ENCODE assay signal across 23 cellular contexts in genomic region chr1:11279630-11280029, GRCh38. TPM values are rescaled to one million over a fixed set of nuclear protein-coding genes. Genes with fewer than 3 reads are reported as not detected.
DNase-seq lines count a peak whose midpoint lies in the region; ATAC-seq and TF ChIP-seq lines count a peak whose summit lies in the region.
"Had no signal": no experiment of that assay in that cellular context is flagged by ENCODE, and none has a peak within 500 bp of the region (broad histone marks: within the 10 kb centered on the region; RNA-seq: fewer than 3 reads in every experiment).

No MANE protein-coding gene starts in this region.

- TF ChIP-seq CTCF in DOHH2 (IDR thresholded peaks at IDR 0.05; ENCODE audit: low read depth, low read length, poor library complexity, severe bottlenecking) (no peak), PC-3 (conservative IDR thresholded peaks at IDR 0.05; ENCODE audit: low read depth, low read length) (no peak)

- BruUV-seq in PC-3 (replicated peaks; lab: Mats Ljungman, UMichigan), result no TSS peak

- H3K9me3 Mint-ChIP-seq in T-helper 1 cell treated with Interleukin-12 subunit alpha and Interleukin-12 subunit beta and Interleukin-4 antibody, amounts not matched to agents 30 μg/mL and 1 μg/mL, for 36 hours, result peaks cover 4% of the 10 kb centered on the region
- H3K9me3 Mint-ChIP-seq in activated T-helper 17 cell treated with anti-CD3 and anti-CD28 coated beads, Interleukin-2, amount 50 U/mL, for 72 hours, result no peaks in the 10 kb centered on the region
- peaks cover 0 to 4% (median 0%) of the 10 kb centered on the region in 11 donors for H3K9me3 Mint-ChIP-seq in naive thymus-derived CD4-positive, alpha-beta T cell

- POLR2A ChIA-PET in naive thymus-derived CD4-positive, alpha-beta T cell (lab: Charles Lee), result interaction anchor here (1.2 to 5.5 kb wide), 5 partner anchors 9 to 21 kb away, joined by 3 to 31 read pairs (median 4); partner anchors contain the start of gene MTOR
- POLR2A ChIA-PET in PC-3 (lab: Charles Lee; ENCODE audit: unreplicated experiment), result no interaction called here

- no peak overlapping the region for H2AFZ ChIP-seq in PC-3 (ENCODE audit: low read length)
- H2AFZ ChIP-seq: GM23248 had no signal

- H3K79me2 ChIP-seq in DOHH2 (ENCODE audit: control insufficient read depth, low read length) (peaks cover 95% of the 10 kb centered on the region), PC-3 (ENCODE audit: low read length) (peaks cover 86% of the 10 kb centered on the region)

- intact Hi-C loops in naive thymus-derived CD4-positive, alpha-beta T cell (cut with micrococcal nuclease), result loop anchor here in 1 of 2 donors (2.0 to 5.0 kb wide), 2 partner anchors 15 to 807 kb away; partner anchors contain the start of genes DFFA and PEX14
- intact Hi-C loops in PC-3 (cut with micrococcal nuclease), result loop anchor here (10.0 kb wide), 1 partner anchor 365 kb away; no protein-coding TSS in a partner anchor

- no peaks in the 10 kb centered on the region for H3K27me3 Mint-ChIP-seq in T-helper 1 cell treated with Interleukin-12 subunit alpha and Interleukin-12 subunit beta and Interleukin-4 antibody, amounts not matched to agents 30 μg/mL and 1 μg/mL, for 36 hours (ENCODE audit: low read depth)
- no peaks in the 10 kb centered on the region for H3K27me3 Mint-ChIP-seq in activated T-helper 17 cell treated with anti-CD3 and anti-CD28 coated beads, Interleukin-2, amount 50 U/mL, for 72 hours
- no peaks in the 10 kb centered on the region for H3K27me3 Mint-ChIP-seq in naive thymus-derived CD4-positive, alpha-beta T cell

- H3K36me3 ChIP-seq in DOHH2 (ENCODE audit: control insufficient read depth, low read length) (peaks cover 62% of the 10 kb centered on the region), PC-3 (ENCODE audit: low read depth, low read length) (peaks cover 16% of the 10 kb centered on the region)
- H3K36me3 ChIP-seq in naive thymus-derived CD4-positive, alpha-beta T cell (ENCODE audit: control insufficient read depth in 2 of 3, insufficient read depth in 3 of 3, low read length in 3 of 3), result peaks cover 0 to 15% (median 0%) of the 10 kb centered on the region in 3 experiments
- H3K36me3 ChIP-seq: BE2C had no signal

- H3K27ac Mint-ChIP-seq in T-helper 1 cell treated with Interleukin-12 subunit alpha and Interleukin-12 subunit beta and Interleukin-4 antibody, amounts not matched to agents 30 μg/mL and 1 μg/mL, for 36 hours, result peak overlapping the region; percentile 60
- H3K27ac Mint-ChIP-seq in activated T-helper 17 cell treated with anti-CD3 and anti-CD28 coated beads, Interleukin-2, amount 50 U/mL, for 72 hours, result peak overlapping the region; percentile 70
- H3K27ac Mint-ChIP-seq in naive thymus-derived CD4-positive, alpha-beta T cell, result peak overlapping the region; percentile 70 to 98 (median 90)

- CTCF ChIA-PET in naive thymus-derived CD4-positive, alpha-beta T cell (lab: Charles Lee), result interaction anchor here (0.6 to 2.1 kb wide), 3 partner anchors 12 to 242 kb away, joined by 3 to 9 read pairs (median 3); no protein-coding TSS in a partner anchor
- CTCF ChIA-PET in PC-3 (lab: Charles Lee), result no interaction called here

- peaks cover 5% of the 10 kb centered on the region; the same call in 1 of the 2 replicates for H4K20me1 ChIP-seq in DOHH2 (ENCODE audit: control insufficient read depth, insufficient read depth, low read depth, low read length)
- H4K20me1 ChIP-seq in PC-3 (ENCODE audit: low read length), result 0 out of 2 replicates have a peak, but pooled peaks cover 9% of the 10 kb centered on the region

- H3K27ac ChIP-seq in DOHH2 (ENCODE audit: low read depth, low read length), result no peak overlapping the region
- H3K27ac ChIP-seq in naive thymus-derived CD4-positive, alpha-beta T cell (ENCODE audit: low read depth, low read length), result peak overlapping the region; percentile 71
- no peak overlapping the region for H3K27ac ChIP-seq in PC-3 (ENCODE audit: low read length)
- H3K27ac ChIP-seq: 22Rv1, brain microvascular endothelial cell, coronary artery, GM23248 had no signal

- DNase-seq in T-helper 1 cell (no peak), PC-3 (no peak), midbrain (lab: John Stamatoyannopoulos, UW) (no peak)
- no peak for DNase-seq in naive thymus-derived CD4-positive, alpha-beta T cell
- DNase-seq: activated gamma-delta T cell treated with Interleukin-2 at 50 U/mL for 16 hours; BE2C; brain microvascular endothelial cell; DMS 273 treated with DMSO at 0.1 percent for 48 hours; GM23248; Karpas-422; NCI-H1092; NCI-H2081 treated with DMSO at 0.1 percent for 48 hours; NCI-H510A treated with DMSO at 0.1 percent for 48 hours; occipital lobe; stimulated activated naive CD4-positive, alpha-beta T cell; trophoblast cell had no signal

- no peak overlapping the region for H3K9ac ChIP-seq in PC-3 (ENCODE audit: low read length)
- H3K9ac ChIP-seq: GM23248 had no signal

- ATAC-seq in activated T-helper 17 cell treated with anti-CD3 and anti-CD28 coated beads, Interleukin-2, amount 50 U/mL, for 72 hours (replicated peaks), result peak; percentile 45
- no peak for ATAC-seq in naive thymus-derived CD4-positive, alpha-beta T cell
- no peak for ATAC-seq in GM21447 (IDR thresholded peaks at IDR 0.05; ENCODE audit: unreplicated experiment)
- no peak for ATAC-seq in PC-3
- ATAC-seq: right cardiac atrium had no signal

- H3K4me1 ChIP-seq in DOHH2 (ENCODE audit: control insufficient read depth, low read length), result peaks cover 39% of the 10 kb centered on the region
- peaks cover 31 to 78% of the 10 kb centered on the region in 2 donors for H3K4me1 ChIP-seq in naive thymus-derived CD4-positive, alpha-beta T cell (ENCODE audit: control insufficient read depth in 2 of 2, insufficient read depth in 2 of 2, low read length in 2 of 2)
- H3K4me1 ChIP-seq in PC-3 (ENCODE audit: insufficient read depth, low read length), result peaks cover 11% of the 10 kb centered on the region
- H3K4me1 ChIP-seq: BE2C had no signal

- peaks cover 55% of the 10 kb centered on the region for H3K4me1 Mint-ChIP-seq in T-helper 1 cell treated with Interleukin-12 subunit alpha and Interleukin-12 subunit beta and Interleukin-4 antibody, amounts not matched to agents 30 μg/mL and 1 μg/mL, for 36 hours (ENCODE audit: low read depth)
- peaks cover 45% of the 10 kb centered on the region for H3K4me1 Mint-ChIP-seq in activated T-helper 17 cell treated with anti-CD3 and anti-CD28 coated beads, Interleukin-2, amount 50 U/mL, for 72 hours
- H3K4me1 Mint-ChIP-seq in naive thymus-derived CD4-positive, alpha-beta T cell, result peaks cover 70 to 97% (median 85%) of the 10 kb centered on the region in 7 donors

- no peaks in the 10 kb centered on the region for H3K9me2 ChIP-seq in DOHH2 (replicated peaks; ENCODE audit: control insufficient read depth, low read length)
- no peaks in the 10 kb centered on the region for H3K9me2 ChIP-seq in PC-3 (replicated peaks; ENCODE audit: low read length)

- peaks cover 9% of the 10 kb centered on the region; the same call in 1 of the 2 replicates for H3F3A ChIP-seq in DOHH2 (ENCODE audit: control insufficient read depth, insufficient read depth)
- H3F3A ChIP-seq in PC-3 (ENCODE audit: low read length, unreplicated experiment), result no peaks in the 10 kb centered on the region

- H3K4me3 ChIP-seq in DOHH2 (ENCODE audit: low read length), result no peak overlapping the region
- no peak overlapping the region for H3K4me3 ChIP-seq in naive thymus-derived CD4-positive, alpha-beta T cell (ENCODE audit: low read length)
- no peak overlapping the region for H3K4me3 ChIP-seq in PC-3 (ENCODE audit: low read length)
- H3K4me3 ChIP-seq: coronary artery, GM23248 had no signal

- H3K4me3 Mint-ChIP-seq in T-helper 1 cell treated with Interleukin-12 subunit alpha and Interleukin-12 subunit beta and Interleukin-4 antibody, amounts not matched to agents 30 μg/mL and 1 μg/mL, for 36 hours, result no peak overlapping the region
- peak overlapping the region; percentile 52 for H3K4me3 Mint-ChIP-seq in activated T-helper 17 cell treated with anti-CD3 and anti-CD28 coated beads, Interleukin-2, amount 50 U/mL, for 72 hours
- peak overlapping the region; percentile 43 to 85 (median 70) for H3K4me3 Mint-ChIP-seq in naive thymus-derived CD4-positive, alpha-beta T cell

- peaks cover 50% of the 10 kb centered on the region for H3K36me3 Mint-ChIP-seq in T-helper 1 cell treated with Interleukin-12 subunit alpha and Interleukin-12 subunit beta and Interleukin-4 antibody, amounts not matched to agents 30 μg/mL and 1 μg/mL, for 36 hours (ENCODE audit: low read depth)
- H3K36me3 Mint-ChIP-seq in activated T-helper 17 cell treated with anti-CD3 and anti-CD28 coated beads, Interleukin-2, amount 50 U/mL, for 72 hours (ENCODE audit: low read depth), result peaks cover 87% of the 10 kb centered on the region
- H3K36me3 Mint-ChIP-seq in naive thymus-derived CD4-positive, alpha-beta T cell, result peaks cover 19 to 53% (median 40%) of the 10 kb centered on the region in 5 donors

- H3K27me3 ChIP-seq in DOHH2 (ENCODE audit: control insufficient read depth, low read length) (no peaks in the 10 kb centered on the region), PC-3 (ENCODE audit: low read length) (no peaks in the 10 kb centered on the region)
- no peaks in the 10 kb centered on the region for H3K27me3 ChIP-seq in naive thymus-derived CD4-positive, alpha-beta T cell (ENCODE audit: control insufficient read depth in 2 of 2, insufficient read depth in 2 of 2, low read length in 2 of 2)
- H3K27me3 ChIP-seq: BE2C, brain microvascular endothelial cell had no signal

- H3K9me3 ChIP-seq in DOHH2 (ENCODE audit: control insufficient read depth, insufficient read depth, low read length) (no peaks in the 10 kb centered on the region), PC-3 (ENCODE audit: low read length) (no peaks in the 10 kb centered on the region)
- H3K9me3 ChIP-seq in naive thymus-derived CD4-positive, alpha-beta T cell (ENCODE audit: control insufficient read depth in 2 of 3, low read length in 3 of 3), result no peaks in the 10 kb centered on the region
- H3K9me3 ChIP-seq: BE2C had no signal

- H3K4me2 ChIP-seq in DOHH2 (ENCODE audit: low read length) (peak overlapping the region; percentile 59; the same call in 1 of the 2 replicates), PC-3 (ENCODE audit: low read length) (no peak overlapping the region)

RNA-seq across cellular contexts. Expression of gene UBIAD1, which starts 6.6 kb away (rescaled TPM):
- total RNA-seq in activated T-helper 17 cell treated with anti-CD3 and anti-CD28 coated beads, Interleukin-2, amount 50 U/mL, for 72 hours, result 10 to 100 TPM; 17.8 to 43.8 TPM
- 10 to 100 TPM; 21.7 to 41.7 (median 32.9) TPM for total RNA-seq in naive thymus-derived CD4-positive, alpha-beta T cell
- 10 to 100 TPM; 53.3 to 60.9 TPM for polyA plus RNA-seq in naive thymus-derived CD4-positive, alpha-beta T cell
- total RNA-seq in PC-3 (2014; rRNA removed), result 14.5 and 14.8 TPM in 2 replicates

RNA-seq across cellular contexts. Expression of gene MTOR, which starts 17.3 kb away (rescaled TPM):
- total RNA-seq in activated T-helper 17 cell treated with anti-CD3 and anti-CD28 coated beads, Interleukin-2, amount 50 U/mL, for 72 hours, result 10 to 100 TPM; 22.4 to 38.0 TPM
- total RNA-seq in naive thymus-derived CD4-positive, alpha-beta T cell, result 10 to 100 TPM; 38.8 to 47.9 (median 46.2) TPM
- polyA plus RNA-seq in naive thymus-derived CD4-positive, alpha-beta T cell, result 1 to 10 TPM; 4.8 to 9.7 TPM
- total RNA-seq in PC-3 (2014; rRNA removed), result 48.0 and 53.6 TPM in 2 replicates
